In genomic region chr20:6069669-6070068, GRCh38 we compare ENCODE assay signal across 25 cellular contexts. TPM values are rescaled to one million over a fixed set of nuclear protein-coding genes. Genes with fewer than 3 reads are reported as not detected.
DNase-seq lines count a peak whose midpoint lies in the region; ATAC-seq and TF ChIP-seq lines count a peak whose summit lies in the region.
"Had no signal": no experiment of that assay in that cellular context is flagged by ENCODE, and none has a peak within 500 bp of the region (broad histone marks: within the 10 kb centered on the region; RNA-seq: fewer than 3 reads in every experiment).

No MANE protein-coding gene starts in this region.

- no peaks in the 10 kb centered on the region for H3K27me3 ChIP-seq in right lobe of liver
- H3K27me3 ChIP-seq in mammary epithelial cell (ENCODE audit: insufficient read depth, low read length), result no peaks in the 10 kb centered on the region
- H3K27me3 ChIP-seq: BE2C, BLaER1 had no signal

- no peak overlapping the region for H3K4me2 ChIP-seq in mammary epithelial cell (ENCODE audit: insufficient read depth, low read depth, low read length)
- H3K4me2 ChIP-seq: BLaER1 had no signal

- H3K27ac ChIP-seq in right lobe of liver, result no peak overlapping the region
- no peak overlapping the region for H3K27ac ChIP-seq in mammary epithelial cell (ENCODE audit: insufficient read depth, low read depth, low read length)
- H3K27ac ChIP-seq: BLaER1 had no signal

- H4K20me1 ChIP-seq in mammary epithelial cell (ENCODE audit: insufficient read depth, low read length), result no peaks in the 10 kb centered on the region
- H4K20me1 ChIP-seq: BLaER1 had no signal

- DNase-seq in left lobe of liver (ENCODE audit: low spot score), result peak; percentile 83
- DNase-seq in right lobe of liver, result peak; percentile 31 to 84 (median 71)
- DNase-seq in renal cortical epithelial cell (ENCODE audit: low read depth), result peak; percentile 13
- no peak for DNase-seq in mammary epithelial cell
- DNase-seq: 8988T; ACHN; BE2C; C1 segment of cervical spinal cord; CD4-positive, alpha-beta memory T cell; CD4-positive, CD25-positive, alpha-beta regulatory T cell; CD8-positive, alpha-beta memory T cell; COR-L47; DMS 273 treated with DMSO at 0.1 percent for 48 hours; DMS153; DMS53; DMS79; DND-41; EL; GDM1 had no signal

- BruUV-seq in mammary epithelial cell (replicated peaks; lab: Mats Ljungman, UMichigan), result no TSS peak

- in situ Hi-C loops in mammary epithelial cell (cut with MboI; ENCODE audit: low sequenced_read_pairs in 2 of 2), result no loop called here

- H2AFZ ChIP-seq in mammary epithelial cell (ENCODE audit: low read depth, low read length), result no peak overlapping the region

- no peak overlapping the region for H3K9ac ChIP-seq in mammary epithelial cell (ENCODE audit: insufficient read depth, low read length)
- H3K9ac ChIP-seq: BLaER1 had no signal

- H3K4me1 ChIP-seq in right lobe of liver (peaks cover 0 to 44% (median 4%) of the 10 kb centered on the region in 4 donors), mammary epithelial cell (ENCODE audit: insufficient read depth, low read length) (no peaks in the 10 kb centered on the region)
- H3K4me1 ChIP-seq: BE2C, BLaER1 had no signal

- dilution Hi-C loops in mammary epithelial cell (cut with HindIII; ENCODE audit: low sequenced_read_pairs), result no loop called here

- H3K4me3 ChIP-seq in right lobe of liver, result no peak overlapping the region
- no peak overlapping the region for H3K4me3 ChIP-seq in mammary epithelial cell (replicated peaks in 1 of 3; ENCODE audit: insufficient read depth in 1 of 3, low read depth in 2 of 3, low read length in 3 of 3)
- H3K4me3 ChIP-seq: BLaER1, GM12878 had no signal

- no peak for TF ChIP-seq CTCF in right lobe of liver (IDR thresholded peaks at IDR 0.05)
- no peak for TF ChIP-seq CTCF in mammary epithelial cell (conservative IDR thresholded peaks at IDR 0.05 in 1 of 2, IDR thresholded peaks at IDR 0.05 in 1 of 2; ENCODE audit: extremely low read depth in 1 of 2, insufficient read depth in 1 of 2, low read depth in 1 of 2, low read length in 2 of 2)

- H3K9me3 ChIP-seq in right lobe of liver (no peaks in the 10 kb centered on the region), mammary epithelial cell (replicated peaks; ENCODE audit: insufficient read depth, low read length) (no peaks in the 10 kb centered on the region)
- H3K9me3 ChIP-seq: BE2C, BLaER1 had no signal

- ATAC-seq in left lobe of liver (peak; percentile 81), right lobe of liver (peak; percentile 60 to 77 (median 68)), GM18867 (IDR thresholded peaks at IDR 0.05; ENCODE audit: unreplicated experiment) (no peak)
- ATAC-seq: GM12878 had no signal

- TF ChIP-seq POLR2A in right lobe of liver (IDR thresholded peaks at IDR 0.05), result no peak

- CTCF ChIA-PET in mammary epithelial cell (lab: Charles Lee; ENCODE audit: low non-redundant PET), result no interaction called here

- H3K36me3 ChIP-seq in right lobe of liver (no peaks in the 10 kb centered on the region), mammary epithelial cell (ENCODE audit: insufficient read depth, low read length) (peaks cover 4% of the 10 kb centered on the region)
- H3K36me3 ChIP-seq: BE2C had no signal

- H3K79me2 ChIP-seq in mammary epithelial cell (ENCODE audit: insufficient read depth, low read length), result no peaks in the 10 kb centered on the region

- WGBS in right lobe of liver (ENCODE audit: insufficient coverage, low coverage, low lambda C conversion rate, missing lambda C conversion rate), result 44% methylated on average over 2 of the region's 2 CpGs
- WGBS in mammary epithelial cell (ENCODE audit: low coverage, missing lambda C conversion rate), result 63% methylated on average over 2 of the region's 2 CpGs

- intact Hi-C loops in right lobe of liver (cut with DNase I), result loop anchor here (10.0 kb wide), 3 partner anchors 55 to 545 kb away; no protein-coding TSS in a partner anchor
- intact Hi-C loops in mammary epithelial cell (cut with micrococcal nuclease), result no loop called here

RNA-seq across cellular contexts. Expression of gene LRRN4, which starts 15.8 kb away (rescaled TPM):
- 0.40 TPM for total RNA-seq in left lobe of liver
- under 1 TPM in 4 of 6 experiments, not detected in 2; 0.10 to 0.31 (median 0.18) TPM for total RNA-seq in right lobe of liver
- total RNA-seq in renal cortical epithelial cell, result 81.4 and 113 TPM in 2 replicates
- under 1 TPM; under 0.01 to 0.19 TPM for total RNA-seq in mammary epithelial cell
- polyA plus RNA-seq in mammary epithelial cell, result 0.33 TPM
- not detected for polyA minus RNA-seq in mammary epithelial cell
- total RNA-seq: A673; CD4-positive, alpha-beta memory T cell; CD4-positive, CD25-positive, alpha-beta regulatory T cell; CD8-positive, alpha-beta memory T cell; G401; GM12878 had no signal
- polyA plus RNA-seq: CD14-positive monocyte; CD4-positive, alpha-beta memory T cell; CD8-positive, alpha-beta memory T cell had no signal

RNA-seq across cellular contexts. Expression of gene FERMT1, which starts 53.2 kb away (rescaled TPM):
- 0.23 TPM for total RNA-seq in left lobe of liver
- 1 to 10 TPM in 2 of 6 experiments, under 1 TPM in 4; 0.15 to 2.0 (median 0.55) TPM for total RNA-seq in right lobe of liver
- 6.6 and 16.7 TPM in 2 replicates for total RNA-seq in renal cortical epithelial cell
- 100 to 1,000 TPM in 1 of 2 donors, 10 to 100 TPM in 1; 34.8 to 241 TPM for total RNA-seq in mammary epithelial cell
- polyA plus RNA-seq in mammary epithelial cell, result 204 TPM
- 220 TPM for polyA minus RNA-seq in mammary epithelial cell
- total RNA-seq: CD4-positive, alpha-beta memory T cell; CD4-positive, CD25-positive, alpha-beta regulatory T cell; G401 had no signal
- polyA plus RNA-seq: CD14-positive monocyte; CD4-positive, alpha-beta memory T cell; CD4-positive, CD25-positive, alpha-beta regulatory T cell; CD8-positive, alpha-beta memory T cell had no signal

Comparison
In these comparisons a context has a peak if more than half of its experiments do, and no peak if none do; other contexts are left out.
1. RNA of gene LRRN4, which starts 15.8 kb away (total RNA-seq): 81.4 to 113 TPM in renal cortical epithelial cell; 0.40 TPM in left lobe of liver (single experiment), under 0.01 to 0.19 TPM in mammary epithelial cell and 0.10 to 0.31 TPM in right lobe of liver; every median in the first group is over 10 times any median in the second.